In genomic region chr1:152410599-152410998, GRCh38 we compare ENCODE assay signal across 25 cellular contexts. TPM values are rescaled to one million over a fixed set of nuclear protein-coding genes. Genes with fewer than 3 reads are reported as not detected.
DNase-seq lines count a peak whose midpoint lies in the region; ATAC-seq and TF ChIP-seq lines count a peak whose summit lies in the region.
"Had no signal": no experiment of that assay in that cellular context is flagged by ENCODE, and none has a peak within 500 bp of the region (broad histone marks: within the 10 kb centered on the region; RNA-seq: fewer than 3 reads in every experiment).

No MANE protein-coding gene starts in this region.

- H3K36me3 ChIP-seq in left lung (no peaks in the 10 kb centered on the region), sigmoid colon (no peaks in the 10 kb centered on the region)
- H3K36me3 ChIP-seq: breast epithelium, heart right ventricle, suprapubic skin had no signal

- no peak for TF ChIP-seq POLR2A in sigmoid colon (IDR thresholded peaks at IDR 0.05)
- no peak for TF ChIP-seq POLR2A in GM18505 (IDR thresholded peaks at IDR 0.05; ENCODE audit: borderline replicate concordance, extremely low read depth, insufficient read depth, insufficient read length)

- peak; percentile 55 for DNase-seq in ACHN
- peak; percentile 5 for DNase-seq in GM04503 (ENCODE audit: low read depth)
- DNase-seq in astrocyte of the hippocampus (ENCODE audit: low read depth, low spot score): peak; percentile 66
- peak; percentile 55 to 60 for DNase-seq in left lung
- no peak for DNase-seq in NCI-H345 treated with DMSO at 0.1 percent for 48 hours (lab: John Stamatoyannopoulos, UW; ENCODE audit: unreplicated experiment)
- DNase-seq in sigmoid colon: no peak
- no peak for DNase-seq in NCI-H1694 treated with DMSO at 0.1 percent for 48 hours (lab: John Stamatoyannopoulos, UW)
- DNase-seq: activated CD4-positive, alpha-beta T cell treated with anti-CD3 and anti-CD28 coated beads, Interleukin-2, amount 10 ng/mL, durations not matched to agents 7 days and 5 days; activated naive CD8-positive, alpha-beta T cell treated with anti-CD3 and anti-CD28 coated beads, Interleukin-2, amount 10 ng/mL, durations not matched to agents 7 days and 5 days; CD8-positive, alpha-beta memory T cell; cortex of kidney; DMS79 treated with DMSO at 0.1 percent for 48 hours; HCEC 1CT; heart right ventricle; immature natural killer cell; NCI-H1417; SHP77 had no signal

- 67 to 69% methylated on average over 7 of the region's 7 CpGs for WGBS in sigmoid colon, 2 donors

- no peak for TF ChIP-seq EP300 in sigmoid colon (IDR thresholded peaks at IDR 0.05)

- intact Hi-C loops in left lung (cut with DNase I) (no loop called here), sigmoid colon (cut with DNase I) (no loop called here)

- in situ Hi-C loops in ACHN (cut with HindIII; ENCODE audit: low pct_ligation_motif_present, low pct_unique_long_range_greater_than_20kb, low sequenced_read_pairs): no loop called here

- H3K9me3 ChIP-seq in left lung: no peaks in the 10 kb centered on the region
- H3K9me3 ChIP-seq in sigmoid colon: no peaks in the 10 kb centered on the region
- H3K9me3 ChIP-seq: breast epithelium, heart right ventricle, suprapubic skin had no signal

- TF ChIP-seq CTCF in left lung (IDR thresholded peaks at IDR 0.05): no peak
- TF ChIP-seq CTCF in sigmoid colon (IDR thresholded peaks at IDR 0.05): no peak

- ATAC-seq in left lung: peak; percentile 97
- no peak for ATAC-seq in GM18505 (IDR thresholded peaks at IDR 0.05; ENCODE audit: unreplicated experiment)

- H3K27me3 ChIP-seq in left lung (no peaks in the 10 kb centered on the region), sigmoid colon (no peaks in the 10 kb centered on the region)
- H3K27me3 ChIP-seq: breast epithelium, suprapubic skin had no signal

- peaks cover 0 to 5% of the 10 kb centered on the region in 2 donors for H3K4me1 ChIP-seq in left lung
- peaks cover 0 to 16% (median 12%) of the 10 kb centered on the region in 4 donors for H3K4me1 ChIP-seq in sigmoid colon
- H3K4me1 ChIP-seq: breast epithelium, heart right ventricle, suprapubic skin had no signal

- H3K4me3 ChIP-seq in left lung (no peak overlapping the region), sigmoid colon (no peak overlapping the region)
- H3K4me3 ChIP-seq: breast epithelium, heart right ventricle, suprapubic skin had no signal

- no peak overlapping the region for H3K27ac ChIP-seq in left lung
- peak overlapping the region in 1 of 4 donors; percentile 47 for H3K27ac ChIP-seq in sigmoid colon
- H3K27ac ChIP-seq: heart right ventricle, suprapubic skin had no signal

RNA-seq across cellular contexts. Expression of gene CRNN, which starts 3.5 kb away (rescaled TPM):
- not detected for total RNA-seq in left lung
- total RNA-seq in sigmoid colon: not detected
- 1 to 10 TPM in 1 of 3 donors, under 1 TPM in 1, not detected in 1; 0.61 to 3.6 TPM for polyA plus RNA-seq in sigmoid colon
- total RNA-seq: A673; activated CD4-positive, alpha-beta T cell treated with anti-CD3 and anti-CD28 coated beads, Interleukin-2, amount 10 ng/mL, durations not matched to agents 7 days and 5 days; activated naive CD8-positive, alpha-beta T cell treated with anti-CD3 and anti-CD28 coated beads, Interleukin-2, amount 10 ng/mL, durations not matched to agents 7 days and 5 days; CD8-positive, alpha-beta memory T cell; heart right ventricle; MCF 10A; myocyte; T-helper 1 cell treated with Interleukin-12 subunit alpha and Interleukin-12 subunit beta and Interleukin-4 antibody, amounts not matched to agents 30 ng/mL and 1 ng/mL, for 36 hours had no signal
- polyA plus RNA-seq: CD8-positive, alpha-beta memory T cell; IgD-negative memory B cell; immature natural killer cell had no signal

RNA-seq across cellular contexts. Expression of gene FLG2, which starts 50.8 kb away (rescaled TPM):
- total RNA-seq in left lung (not detected), sigmoid colon (not detected)
- polyA plus RNA-seq in sigmoid colon: not detected
- total RNA-seq: A673; activated CD4-positive, alpha-beta T cell treated with anti-CD3 and anti-CD28 coated beads, Interleukin-2, amount 10 ng/mL, durations not matched to agents 7 days and 5 days; activated naive CD8-positive, alpha-beta T cell treated with anti-CD3 and anti-CD28 coated beads, Interleukin-2, amount 10 ng/mL, durations not matched to agents 7 days and 5 days; breast epithelium; CD8-positive, alpha-beta memory T cell; heart right ventricle; MCF 10A; myocyte; T-helper 1 cell treated with Interleukin-12 subunit alpha and Interleukin-12 subunit beta and Interleukin-4 antibody, amounts not matched to agents 30 ng/mL and 1 ng/mL, for 36 hours had no signal
- polyA plus RNA-seq: CD8-positive, alpha-beta memory T cell; heart right ventricle; IgD-negative memory B cell; immature natural killer cell had no signal

Comparison
In these comparisons a context has a peak if more than half of its experiments do, and no peak if none do; other contexts are left out.
1. DNase-seq: peak in ACHN (single experiment), GM04503 (single experiment), astrocyte of the hippocampus (single experiment) and left lung (2 of 2); none in NCI-H345 treated with DMSO at 0.1 percent for 48 hours (single experiment), sigmoid colon (single experiment) and NCI-H1694 treated with DMSO at 0.1 percent for 48 hours (single experiment).